1 cellular context compared by ENCODE assay signal in the genomic region with DNA sequence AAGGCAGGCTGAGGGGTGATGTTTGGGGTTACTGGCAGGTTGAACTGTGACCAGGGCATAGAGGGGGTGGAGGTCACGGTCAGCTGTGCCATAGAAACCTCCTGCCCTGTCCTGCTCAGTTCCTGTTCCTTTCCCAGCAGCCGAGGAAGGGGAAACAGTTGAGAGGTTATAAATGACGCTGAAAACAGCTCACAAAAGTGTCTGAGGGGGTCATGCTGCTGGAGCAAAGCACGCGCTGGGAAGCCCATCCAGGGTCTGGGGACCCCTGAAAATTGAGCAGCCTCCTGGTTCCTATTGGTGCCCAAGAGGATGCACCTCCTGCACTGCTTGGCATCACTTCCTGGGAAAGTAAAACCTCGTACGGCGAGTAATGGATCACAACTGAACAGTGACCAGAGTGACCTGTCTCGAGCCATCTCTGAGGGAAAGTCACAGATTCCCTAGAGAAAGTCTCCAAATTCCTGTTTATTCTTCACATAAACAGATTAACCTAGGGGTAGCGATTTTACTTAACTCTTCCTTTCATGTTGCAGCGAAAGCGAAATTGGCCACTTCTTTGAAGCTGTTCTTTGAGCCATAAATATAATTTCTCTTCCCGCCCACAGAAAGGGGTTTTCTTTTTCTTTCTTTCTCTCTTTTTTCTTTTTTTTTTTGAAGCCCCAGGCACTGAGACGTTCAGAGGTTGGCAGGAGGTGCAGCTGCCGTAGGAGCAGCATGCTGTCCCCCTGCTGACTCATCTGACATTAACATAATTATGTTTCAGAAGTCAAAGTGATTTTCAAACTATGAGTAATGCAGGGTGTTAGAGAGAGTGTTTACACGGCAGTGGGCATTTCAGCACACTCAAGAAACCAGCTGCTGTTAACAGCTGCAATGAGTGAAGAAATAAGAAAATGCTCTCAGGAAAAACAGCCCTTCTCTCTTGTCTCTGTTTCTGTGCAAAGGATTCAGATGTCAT.
TF ChIP-seq lines count a peak whose summit lies in the region.

No MANE protein-coding gene starts in this region.

TF ChIP-seq in HEK293, 187 proteins besides CTCF, POLR2A, EP300 and RAD21 (continued from another document and continues in another):
- TF ChIP-seq, protein P1, sequence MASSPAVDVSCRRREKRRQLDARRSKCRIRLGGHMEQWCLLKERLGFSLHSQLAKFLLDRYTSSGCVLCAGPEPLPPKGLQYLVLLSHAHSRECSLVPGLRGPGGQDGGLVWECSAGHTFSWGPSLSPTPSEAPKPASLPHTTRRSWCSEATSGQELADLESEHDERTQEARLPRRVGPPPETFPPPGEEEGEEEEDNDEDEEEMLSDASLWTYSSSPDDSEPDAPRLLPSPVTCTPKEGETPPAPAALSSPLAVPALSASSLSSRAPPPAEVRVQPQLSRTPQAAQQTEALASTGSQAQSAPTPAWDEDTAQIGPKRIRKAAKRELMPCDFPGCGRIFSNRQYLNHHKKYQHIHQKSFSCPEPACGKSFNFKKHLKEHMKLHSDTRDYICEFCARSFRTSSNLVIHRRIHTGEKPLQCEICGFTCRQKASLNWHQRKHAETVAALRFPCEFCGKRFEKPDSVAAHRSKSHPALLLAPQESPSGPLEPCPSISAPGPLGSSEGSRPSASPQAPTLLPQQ (tag by site-specific recombination; IDR thresholded peaks at IDR 0.05) = peak; percentile 72; the same call in 1 of the 2 replicates
- TF ChIP-seq ZNF76 (tag by site-specific recombination; IDR thresholded peaks at IDR 0.05; ENCODE audit: borderline replicate concordance, low read depth) (no peak), ZIC2 (tag by site-specific recombination; IDR thresholded peaks at IDR 0.05) (peak; percentile 79), ZNF501 (tag by site-specific recombination; IDR thresholded peaks at IDR 0.05) (peak; percentile 35; the same call in 1 of the 2 replicates), ZNF184 (tag by site-specific recombination; IDR thresholded peaks at IDR 0.05) (0 out of 2 replicates have a peak, but pooled peaks have one; percentile 61), ZNF558 (tag by site-specific recombination; IDR thresholded peaks at IDR 0.05) (peak; percentile 67), ZNF239 (tag by site-specific recombination; IDR thresholded peaks at IDR 0.05) (no peak), ZNF623 (tag by site-specific recombination; IDR thresholded peaks at IDR 0.05) (no peak), ZNF473 (tag by site-specific recombination; IDR thresholded peaks at IDR 0.05) (no peak), ZNF10 (tag by site-specific recombination; IDR thresholded peaks at IDR 0.05) (peak; percentile 42; the same call in 1 of the 2 replicates), ZBTB17 (tag by site-specific recombination; IDR thresholded peaks at IDR 0.05) (peak; percentile 86), ZNF292 (tag by site-specific recombination; IDR thresholded peaks at IDR 0.05; ENCODE audit: borderline replicate concordance, low read depth) (no peak), TCF7L2 (IDR thresholded peaks at IDR 0.05; ENCODE audit: borderline replicate concordance, low read depth, low read length) (peak; percentile 15; the same call in 1 of the 2 replicates), ZNF366 (tag by site-specific recombination; conservative IDR thresholded peaks at IDR 0.05) (peak; percentile 87), SP7 (tag by site-specific recombination; IDR thresholded peaks at IDR 0.05) (peak; percentile 94), ZNF629 (tag by site-specific recombination; IDR thresholded peaks at IDR 0.05) (peak; percentile 92), ZNF560 (tag by site-specific recombination; IDR thresholded peaks at IDR 0.05; ENCODE audit: borderline replicate concordance) (no peak), ZBTB7A (tag by site-specific recombination; IDR thresholded peaks at IDR 0.05; ENCODE audit: low read depth) (no peak), SP2 (tag by site-specific recombination; IDR thresholded peaks at IDR 0.05) (peak; percentile 16; the same call in 1 of the 2 replicates), FEZF1 (tag by site-specific recombination; IDR thresholded peaks at IDR 0.05) (peak; percentile 69), ZSCAN16 (tag by site-specific recombination; IDR thresholded peaks at IDR 0.05) (no peak), ZNF404 (tag by site-specific recombination; IDR thresholded peaks at IDR 0.05) (no peak), BCL11A (tag by site-specific recombination; IDR thresholded peaks at IDR 0.05; ENCODE audit: low read depth) (peak; percentile 65; the same call in 1 of the 2 replicates), OSR2 (tag by site-specific recombination; IDR thresholded peaks at IDR 0.05) (peak; percentile 99), SP3 (tag by site-specific recombination; IDR thresholded peaks at IDR 0.05) (peak; percentile 36; the same call in 1 of the 2 replicates), MYNN (tag by site-specific recombination; IDR thresholded peaks at IDR 0.05; ENCODE audit: borderline replicate concordance) (no peak)
- TF ChIP-seq, protein P2, sequence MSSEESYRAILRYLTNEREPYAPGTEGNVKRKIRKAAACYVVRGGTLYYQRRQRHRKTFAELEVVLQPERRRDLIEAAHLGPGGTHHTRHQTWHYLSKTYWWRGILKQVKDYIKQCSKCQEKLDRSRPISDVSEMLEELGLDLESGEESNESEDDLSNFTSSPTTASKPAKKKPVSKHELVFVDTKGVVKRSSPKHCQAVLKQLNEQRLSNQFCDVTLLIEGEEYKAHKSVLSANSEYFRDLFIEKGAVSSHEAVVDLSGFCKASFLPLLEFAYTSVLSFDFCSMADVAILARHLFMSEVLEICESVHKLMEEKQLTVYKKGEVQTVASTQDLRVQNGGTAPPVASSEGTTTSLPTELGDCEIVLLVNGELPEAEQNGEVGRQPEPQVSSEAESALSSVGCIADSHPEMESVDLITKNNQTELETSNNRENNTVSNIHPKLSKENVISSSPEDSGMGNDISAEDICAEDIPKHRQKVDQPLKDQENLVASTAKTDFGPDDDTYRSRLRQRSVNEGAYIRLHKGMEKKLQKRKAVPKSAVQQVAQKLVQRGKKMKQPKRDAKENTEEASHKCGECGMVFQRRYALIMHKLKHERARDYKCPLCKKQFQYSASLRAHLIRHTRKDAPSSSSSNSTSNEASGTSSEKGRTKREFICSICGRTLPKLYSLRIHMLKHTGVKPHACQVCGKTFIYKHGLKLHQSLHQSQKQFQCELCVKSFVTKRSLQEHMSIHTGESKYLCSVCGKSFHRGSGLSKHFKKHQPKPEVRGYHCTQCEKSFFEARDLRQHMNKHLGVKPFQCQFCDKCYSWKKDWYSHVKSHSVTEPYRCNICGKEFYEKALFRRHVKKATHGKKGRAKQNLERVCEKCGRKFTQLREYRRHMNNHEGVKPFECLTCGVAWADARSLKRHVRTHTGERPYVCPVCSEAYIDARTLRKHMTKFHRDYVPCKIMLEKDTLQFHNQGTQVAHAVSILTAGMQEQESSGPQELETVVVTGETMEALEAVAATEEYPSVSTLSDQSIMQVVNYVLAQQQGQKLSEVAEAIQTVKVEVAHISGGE (tag by site-specific recombination; conservative IDR thresholded peaks at IDR 0.05; ENCODE audit: low read depth) = no peak
- TF ChIP-seq, protein P3, sequence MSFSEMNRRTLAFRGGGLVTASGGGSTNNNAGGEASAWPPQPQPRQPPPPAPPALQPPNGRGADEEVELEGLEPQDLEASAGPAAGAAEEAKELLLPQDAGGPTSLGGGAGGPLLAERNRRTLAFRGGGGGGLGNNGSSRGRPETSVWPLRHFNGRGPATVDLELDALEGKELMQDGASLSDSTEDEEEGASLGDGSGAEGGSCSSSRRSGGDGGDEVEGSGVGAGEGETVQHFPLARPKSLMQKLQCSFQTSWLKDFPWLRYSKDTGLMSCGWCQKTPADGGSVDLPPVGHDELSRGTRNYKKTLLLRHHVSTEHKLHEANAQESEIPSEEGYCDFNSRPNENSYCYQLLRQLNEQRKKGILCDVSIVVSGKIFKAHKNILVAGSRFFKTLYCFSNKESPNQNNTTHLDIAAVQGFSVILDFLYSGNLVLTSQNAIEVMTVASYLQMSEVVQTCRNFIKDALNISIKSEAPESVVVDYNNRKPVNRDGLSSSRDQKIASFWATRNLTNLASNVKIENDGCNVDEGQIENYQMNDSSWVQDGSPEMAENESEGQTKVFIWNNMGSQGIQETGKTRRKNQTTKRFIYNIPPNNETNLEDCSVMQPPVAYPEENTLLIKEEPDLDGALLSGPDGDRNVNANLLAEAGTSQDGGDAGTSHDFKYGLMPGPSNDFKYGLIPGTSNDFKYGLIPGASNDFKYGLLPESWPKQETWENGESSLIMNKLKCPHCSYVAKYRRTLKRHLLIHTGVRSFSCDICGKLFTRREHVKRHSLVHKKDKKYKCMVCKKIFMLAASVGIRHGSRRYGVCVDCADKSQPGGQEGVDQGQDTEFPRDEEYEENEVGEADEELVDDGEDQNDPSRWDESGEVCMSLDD (tag by site-specific recombination; IDR thresholded peaks at IDR 0.05) = no peak
- TF ChIP-seq, protein P4, sequence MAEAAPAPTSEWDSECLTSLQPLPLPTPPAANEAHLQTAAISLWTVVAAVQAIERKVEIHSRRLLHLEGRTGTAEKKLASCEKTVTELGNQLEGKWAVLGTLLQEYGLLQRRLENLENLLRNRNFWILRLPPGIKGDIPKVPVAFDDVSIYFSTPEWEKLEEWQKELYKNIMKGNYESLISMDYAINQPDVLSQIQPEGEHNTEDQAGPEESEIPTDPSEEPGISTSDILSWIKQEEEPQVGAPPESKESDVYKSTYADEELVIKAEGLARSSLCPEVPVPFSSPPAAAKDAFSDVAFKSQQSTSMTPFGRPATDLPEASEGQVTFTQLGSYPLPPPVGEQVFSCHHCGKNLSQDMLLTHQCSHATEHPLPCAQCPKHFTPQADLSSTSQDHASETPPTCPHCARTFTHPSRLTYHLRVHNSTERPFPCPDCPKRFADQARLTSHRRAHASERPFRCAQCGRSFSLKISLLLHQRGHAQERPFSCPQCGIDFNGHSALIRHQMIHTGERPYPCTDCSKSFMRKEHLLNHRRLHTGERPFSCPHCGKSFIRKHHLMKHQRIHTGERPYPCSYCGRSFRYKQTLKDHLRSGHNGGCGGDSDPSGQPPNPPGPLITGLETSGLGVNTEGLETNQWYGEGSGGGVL (tag by site-specific recombination; IDR thresholded peaks at IDR 0.05) = peak; percentile 34; the same call in 1 of the 2 replicates
- TF ChIP-seq, protein P5, sequence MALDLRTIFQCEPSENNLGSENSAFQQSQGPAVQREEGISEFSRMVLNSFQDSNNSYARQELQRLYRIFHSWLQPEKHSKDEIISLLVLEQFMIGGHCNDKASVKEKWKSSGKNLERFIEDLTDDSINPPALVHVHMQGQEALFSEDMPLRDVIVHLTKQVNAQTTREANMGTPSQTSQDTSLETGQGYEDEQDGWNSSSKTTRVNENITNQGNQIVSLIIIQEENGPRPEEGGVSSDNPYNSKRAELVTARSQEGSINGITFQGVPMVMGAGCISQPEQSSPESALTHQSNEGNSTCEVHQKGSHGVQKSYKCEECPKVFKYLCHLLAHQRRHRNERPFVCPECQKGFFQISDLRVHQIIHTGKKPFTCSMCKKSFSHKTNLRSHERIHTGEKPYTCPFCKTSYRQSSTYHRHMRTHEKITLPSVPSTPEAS (tag by site-specific recombination; IDR thresholded peaks at IDR 0.05) = peak; percentile 77
- TF ChIP-seq, protein P6, sequence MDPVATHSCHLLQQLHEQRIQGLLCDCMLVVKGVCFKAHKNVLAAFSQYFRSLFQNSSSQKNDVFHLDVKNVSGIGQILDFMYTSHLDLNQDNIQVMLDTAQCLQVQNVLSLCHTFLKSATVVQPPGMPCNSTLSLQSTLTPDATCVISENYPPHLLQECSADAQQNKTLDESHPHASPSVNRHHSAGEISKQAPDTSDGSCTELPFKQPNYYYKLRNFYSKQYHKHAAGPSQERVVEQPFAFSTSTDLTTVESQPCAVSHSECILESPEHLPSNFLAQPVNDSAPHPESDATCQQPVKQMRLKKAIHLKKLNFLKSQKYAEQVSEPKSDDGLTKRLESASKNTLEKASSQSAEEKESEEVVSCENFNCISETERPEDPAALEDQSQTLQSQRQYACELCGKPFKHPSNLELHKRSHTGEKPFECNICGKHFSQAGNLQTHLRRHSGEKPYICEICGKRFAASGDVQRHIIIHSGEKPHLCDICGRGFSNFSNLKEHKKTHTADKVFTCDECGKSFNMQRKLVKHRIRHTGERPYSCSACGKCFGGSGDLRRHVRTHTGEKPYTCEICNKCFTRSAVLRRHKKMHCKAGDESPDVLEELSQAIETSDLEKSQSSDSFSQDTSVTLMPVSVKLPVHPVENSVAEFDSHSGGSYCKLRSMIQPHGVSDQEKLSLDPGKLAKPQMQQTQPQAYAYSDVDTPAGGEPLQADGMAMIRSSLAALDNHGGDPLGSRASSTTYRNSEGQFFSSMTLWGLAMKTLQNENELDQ (tag by site-specific recombination; IDR thresholded peaks at IDR 0.05; ENCODE audit: low read depth) = no peak
- TF ChIP-seq, protein P7, sequence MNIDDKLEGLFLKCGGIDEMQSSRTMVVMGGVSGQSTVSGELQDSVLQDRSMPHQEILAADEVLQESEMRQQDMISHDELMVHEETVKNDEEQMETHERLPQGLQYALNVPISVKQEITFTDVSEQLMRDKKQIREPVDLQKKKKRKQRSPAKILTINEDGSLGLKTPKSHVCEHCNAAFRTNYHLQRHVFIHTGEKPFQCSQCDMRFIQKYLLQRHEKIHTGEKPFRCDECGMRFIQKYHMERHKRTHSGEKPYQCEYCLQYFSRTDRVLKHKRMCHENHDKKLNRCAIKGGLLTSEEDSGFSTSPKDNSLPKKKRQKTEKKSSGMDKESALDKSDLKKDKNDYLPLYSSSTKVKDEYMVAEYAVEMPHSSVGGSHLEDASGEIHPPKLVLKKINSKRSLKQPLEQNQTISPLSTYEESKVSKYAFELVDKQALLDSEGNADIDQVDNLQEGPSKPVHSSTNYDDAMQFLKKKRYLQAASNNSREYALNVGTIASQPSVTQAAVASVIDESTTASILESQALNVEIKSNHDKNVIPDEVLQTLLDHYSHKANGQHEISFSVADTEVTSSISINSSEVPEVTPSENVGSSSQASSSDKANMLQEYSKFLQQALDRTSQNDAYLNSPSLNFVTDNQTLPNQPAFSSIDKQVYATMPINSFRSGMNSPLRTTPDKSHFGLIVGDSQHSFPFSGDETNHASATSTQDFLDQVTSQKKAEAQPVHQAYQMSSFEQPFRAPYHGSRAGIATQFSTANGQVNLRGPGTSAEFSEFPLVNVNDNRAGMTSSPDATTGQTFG (tag by site-specific recombination; IDR thresholded peaks at IDR 0.05; ENCODE audit: borderline replicate concordance) = no peak
- TF ChIP-seq, protein P8, sequence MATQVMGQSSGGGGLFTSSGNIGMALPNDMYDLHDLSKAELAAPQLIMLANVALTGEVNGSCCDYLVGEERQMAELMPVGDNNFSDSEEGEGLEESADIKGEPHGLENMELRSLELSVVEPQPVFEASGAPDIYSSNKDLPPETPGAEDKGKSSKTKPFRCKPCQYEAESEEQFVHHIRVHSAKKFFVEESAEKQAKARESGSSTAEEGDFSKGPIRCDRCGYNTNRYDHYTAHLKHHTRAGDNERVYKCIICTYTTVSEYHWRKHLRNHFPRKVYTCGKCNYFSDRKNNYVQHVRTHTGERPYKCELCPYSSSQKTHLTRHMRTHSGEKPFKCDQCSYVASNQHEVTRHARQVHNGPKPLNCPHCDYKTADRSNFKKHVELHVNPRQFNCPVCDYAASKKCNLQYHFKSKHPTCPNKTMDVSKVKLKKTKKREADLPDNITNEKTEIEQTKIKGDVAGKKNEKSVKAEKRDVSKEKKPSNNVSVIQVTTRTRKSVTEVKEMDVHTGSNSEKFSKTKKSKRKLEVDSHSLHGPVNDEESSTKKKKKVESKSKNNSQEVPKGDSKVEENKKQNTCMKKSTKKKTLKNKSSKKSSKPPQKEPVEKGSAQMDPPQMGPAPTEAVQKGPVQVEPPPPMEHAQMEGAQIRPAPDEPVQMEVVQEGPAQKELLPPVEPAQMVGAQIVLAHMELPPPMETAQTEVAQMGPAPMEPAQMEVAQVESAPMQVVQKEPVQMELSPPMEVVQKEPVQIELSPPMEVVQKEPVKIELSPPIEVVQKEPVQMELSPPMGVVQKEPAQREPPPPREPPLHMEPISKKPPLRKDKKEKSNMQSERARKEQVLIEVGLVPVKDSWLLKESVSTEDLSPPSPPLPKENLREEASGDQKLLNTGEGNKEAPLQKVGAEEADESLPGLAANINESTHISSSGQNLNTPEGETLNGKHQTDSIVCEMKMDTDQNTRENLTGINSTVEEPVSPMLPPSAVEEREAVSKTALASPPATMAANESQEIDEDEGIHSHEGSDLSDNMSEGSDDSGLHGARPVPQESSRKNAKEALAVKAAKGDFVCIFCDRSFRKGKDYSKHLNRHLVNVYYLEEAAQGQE (tag by site-specific recombination; IDR thresholded peaks at IDR 0.05) = peak; percentile 18; the same call in 1 of the 2 replicates
